25 cellular contexts compared by ENCODE assay signal in the genomic region with DNA sequence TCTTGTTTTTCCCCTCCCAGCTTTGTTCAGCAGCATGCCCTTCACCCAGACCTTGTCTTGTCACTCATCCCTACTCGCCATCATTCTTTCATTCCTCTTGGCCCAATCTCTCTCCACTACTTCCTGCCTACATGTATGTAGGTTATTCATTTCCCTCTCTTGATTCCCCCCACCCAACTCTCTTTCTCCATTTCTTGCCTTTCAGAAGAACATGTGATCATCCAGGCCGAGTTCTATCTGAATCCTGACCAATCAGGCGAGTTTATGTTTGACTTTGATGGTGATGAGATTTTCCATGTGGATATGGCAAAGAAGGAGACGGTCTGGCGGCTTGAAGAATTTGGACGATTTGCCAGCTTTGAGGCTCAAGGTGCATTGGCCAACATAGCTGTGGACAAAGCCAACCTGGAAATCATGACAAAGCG. TPM values are rescaled to one million over a fixed set of nuclear protein-coding genes. Genes with fewer than 3 reads are reported as not detected.
A peak's percentile ranks its signal among the peaks of the same experiment; 100 is the strongest.
DNase-seq lines count a peak whose midpoint lies in the region; ATAC-seq and TF ChIP-seq lines count a peak whose summit lies in the region.
"Had no signal": no experiment of that assay in that cellular context is flagged by ENCODE, and none has a peak within 500 bp of the region (broad histone marks: within the 10 kb centered on the region; RNA-seq: fewer than 3 reads in every experiment).

No MANE protein-coding gene starts in this region.

- peaks cover 69% of the 10 kb centered on the region for H3K36me3 Mint-ChIP-seq in dendritic cell treated with granulocyte-macrophage colony-stimulating factor and Interleukin-4, amounts not matched to agents 40 ng/mL and 50 ng/mL, for 4 days (ENCODE audit: low read depth)
- H3K36me3 Mint-ChIP-seq in type B pancreatic cell, result no peaks in the 10 kb centered on the region

- H3K27ac Mint-ChIP-seq in dendritic cell treated with granulocyte-macrophage colony-stimulating factor and Interleukin-4, amounts not matched to agents 40 ng/mL and 50 ng/mL, for 4 days, result peak overlapping the region; percentile 99
- H3K27ac Mint-ChIP-seq in type B pancreatic cell, result peak overlapping the region; percentile 62
- H3K27ac Mint-ChIP-seq: activated T-cell treated with anti-CD3 and anti-CD28 coated beads, Interleukin-2, amount 50 U/mL, for 72 hours had no signal

- no peak for DNase-seq in heart left ventricle
- DNase-seq in Right ventricle myocardium superior, result no peak
- no peak for DNase-seq in type B pancreatic cell (ENCODE audit: extremely low spot score, unreplicated experiment)
- DNase-seq in EL, result no peak
- DNase-seq in lower leg skin (ENCODE audit: low spot score in 2 of 2), result no peak
- no peak for DNase-seq in AG20443 (ENCODE audit: low spot score)
- DNase-seq: activated CD4-positive, CD25-positive, alpha-beta regulatory T cell treated with anti-CD3 and anti-CD28 coated beads, Interleukin-2, amount 50 U/mL, for 72 hours; activated naive CD4-positive, alpha-beta T cell treated with anti-CD3 and anti-CD28 coated beads, Interleukin-2, amount 50 U/mL, for 16 hours; activated T-cell treated with anti-CD3 and anti-CD28 coated beads, Interleukin-2, amount 50 U/mL, for 72 hours; erythroblast; foreskin keratinocyte; hippocampal formation; NCI-H187 treated with DMSO at 0.1 percent for 48 hours; NCI-H69; stimulated activated CD4-positive, alpha-beta T cell treated with anti-CD3 and anti-CD28 coated beads, Interleukin-2, amount 100 ng/mL, for 48 hours; stomach; transverse colon had no signal

- H3K27me3 Mint-ChIP-seq in dendritic cell treated with granulocyte-macrophage colony-stimulating factor and Interleukin-4, amounts not matched to agents 40 ng/mL and 50 ng/mL, for 4 days, result no peaks in the 10 kb centered on the region
- peaks cover 26% of the 10 kb centered on the region for H3K27me3 Mint-ChIP-seq in type B pancreatic cell

- H3K27me3 ChIP-seq in heart left ventricle, result no peaks in the 10 kb centered on the region
- H3K27me3 ChIP-seq: stomach had no signal

- H3K9me3 Mint-ChIP-seq in dendritic cell treated with granulocyte-macrophage colony-stimulating factor and Interleukin-4, amounts not matched to agents 40 ng/mL and 50 ng/mL, for 4 days, result no peaks in the 10 kb centered on the region
- peaks cover 6% of the 10 kb centered on the region for H3K9me3 Mint-ChIP-seq in type B pancreatic cell
- H3K9me3 Mint-ChIP-seq: activated T-cell treated with anti-CD3 and anti-CD28 coated beads, Interleukin-2, amount 50 U/mL, for 72 hours had no signal

- H3K4me3 ChIP-seq in heart left ventricle, result peak overlapping the region in 7 of 12 donors; percentile 45 to 68 (median 61)
- H3K4me3 ChIP-seq in lower leg skin (ENCODE audit: low read depth, poor library complexity, severe bottlenecking), result no peak overlapping the region

- WGBS in heart left ventricle, 4 donors, result 84 to 89% (median 86%) methylated on average over 7 of the region's 7 CpGs
- 77 to 89% methylated on average over 7 of the region's 7 CpGs for WGBS in lower leg skin, 2 donors

- no peak overlapping the region for H3K27ac ChIP-seq in heart left ventricle
- H3K27ac ChIP-seq: C4-2B, foreskin keratinocyte, stomach, transverse colon had no signal

- H3K4me1 Mint-ChIP-seq in dendritic cell treated with granulocyte-macrophage colony-stimulating factor and Interleukin-4, amounts not matched to agents 40 ng/mL and 50 ng/mL, for 4 days (ENCODE audit: low read depth), result peaks cover 61% of the 10 kb centered on the region
- no peaks in the 10 kb centered on the region for H3K4me1 Mint-ChIP-seq in type B pancreatic cell (ENCODE audit: unreplicated experiment)

- peaks cover 0 to 38% (median 8%) of the 10 kb centered on the region in 9 donors for H3K36me3 ChIP-seq in heart left ventricle
- H3K36me3 ChIP-seq: transverse colon had no signal

- ATAC-seq in heart left ventricle (no peak), Right ventricle myocardium superior (ENCODE audit: poor library complexity) (no peak), GM18505 (IDR thresholded peaks at IDR 0.05; ENCODE audit: unreplicated experiment) (no peak)
- ATAC-seq: activated T-cell treated with anti-CD3 and anti-CD28 coated beads, Interleukin-2, amount 50 U/mL, for 72 hours; foreskin keratinocyte had no signal

- TF ChIP-seq CTCF in heart left ventricle (IDR thresholded peaks at IDR 0.05) (no peak), type B pancreatic cell (conservative IDR thresholded peaks at IDR 0.05) (no peak), lower leg skin (IDR thresholded peaks at IDR 0.05) (no peak)

- intact Hi-C loops in heart left ventricle (cut with DNase I), result no loop called here
- intact Hi-C loops in Right ventricle myocardium superior (cut with DNase I), result no loop called here
- intact Hi-C loops in dendritic cell treated with granulocyte-macrophage colony-stimulating factor and Interleukin-4, amounts not matched to agents 40 ng/mL and 50 ng/mL, for 4 days (cut with micrococcal nuclease), result loop anchor here (1.0 kb wide), 1 partner anchor 31 kb away; no protein-coding TSS in a partner anchor
- intact Hi-C loops in lower leg skin (cut with DNase I; ENCODE audit: low total_unique reads), result no loop called here

- peaks cover 0 to 36% (median 0%) of the 10 kb centered on the region in 12 donors for H3K4me1 ChIP-seq in heart left ventricle
- H3K4me1 ChIP-seq: foreskin keratinocyte, transverse colon had no signal

- TF ChIP-seq POLR2A in heart left ventricle (IDR thresholded peaks at IDR 0.05) (no peak), GM18505 (IDR thresholded peaks at IDR 0.05; ENCODE audit: borderline replicate concordance, extremely low read depth, insufficient read depth, insufficient read length) (peak; percentile 18), lower leg skin (IDR thresholded peaks at IDR 0.05) (no peak)

- peak overlapping the region; percentile 88 for H3K4me3 Mint-ChIP-seq in dendritic cell treated with granulocyte-macrophage colony-stimulating factor and Interleukin-4, amounts not matched to agents 40 ng/mL and 50 ng/mL, for 4 days
- peak overlapping the region; percentile 20 for H3K4me3 Mint-ChIP-seq in type B pancreatic cell
- H3K4me3 Mint-ChIP-seq: activated T-cell treated with anti-CD3 and anti-CD28 coated beads, Interleukin-2, amount 50 U/mL, for 72 hours had no signal

- H3K9me3 ChIP-seq in heart left ventricle, result no peaks in the 10 kb centered on the region
- H3K9me3 ChIP-seq: stomach, transverse colon had no signal

RNA-seq across cellular contexts. Expression of a gene that starts 2.6 kb away (rescaled TPM):
- total RNA-seq in heart left ventricle (1,000 to 10,000 TPM in 1 of 9 donors, 100 to 1,000 TPM in 2, 10 to 100 TPM in 6; 20.0 to 1,108 (median 87.0) TPM), Right ventricle myocardium superior (82.4 TPM), type B pancreatic cell (ENCODE audit: low replicate concordance) (1.4 and 2.1 TPM in 2 replicates), lower leg skin (100 to 1,000 TPM; 164 to 274 (median 229) TPM)
- polyA plus RNA-seq in heart left ventricle, result 10 to 100 TPM; 57.1 to 65.7 TPM
- total RNA-seq: astrocyte, foreskin keratinocyte, G401, pulmonary artery endothelial cell had no signal
- polyA plus RNA-seq: foreskin keratinocyte had no signal

RNA-seq across cellular contexts. Expression of a gene that starts 35.3 kb away (rescaled TPM):
- total RNA-seq in heart left ventricle (not detected), Right ventricle myocardium superior (not detected), type B pancreatic cell (ENCODE audit: low replicate concordance) (not detected in 2 replicates), lower leg skin (not detected)
- polyA plus RNA-seq in heart left ventricle, result not detected
- total RNA-seq: activated T-cell treated with anti-CD3 and anti-CD28 coated beads, Interleukin-2, amount 50 U/mL, for 72 hours; astrocyte; foreskin keratinocyte; G401; liver; pulmonary artery endothelial cell; skeletal muscle tissue; stomach; transverse colon had no signal
- polyA plus RNA-seq: foreskin keratinocyte, liver, stomach had no signal
